ENCODE assay signal across 17 cellular contexts in genomic region chr5:149011084-149011483, GRCh38. TPM values are rescaled to one million over a fixed set of nuclear protein-coding genes. Genes with fewer than 3 reads are reported as not detected.
DNase-seq lines count a peak whose midpoint lies in the region; ATAC-seq, FAIRE-seq and TF ChIP-seq lines count a peak whose summit lies in the region.
"Had no signal": no experiment of that assay in that cellular context is flagged by ENCODE, and none has a peak within 500 bp of the region (broad histone marks: within the 10 kb centered on the region; RNA-seq: fewer than 3 reads in every experiment).

No MANE protein-coding gene starts in this region.

- H4K8ac ChIP-seq in mesenchymal stem cell (ENCODE audit: low read length), result peak overlapping the region; percentile 5

- no peak for TF ChIP-seq CTCF in heart right ventricle (IDR thresholded peaks at IDR 0.05)

- no peak overlapping the region for H3K27ac Mint-ChIP-seq in stimulated activated naive CD8-positive, alpha-beta T cell treated with anti-CD3 and anti-CD28 coated beads, Interleukin-15, amount 100 ng/mL, for 72 hours
- H3K27ac Mint-ChIP-seq: activated naive CD8-positive, alpha-beta T cell treated with anti-CD3 and anti-CD28 coated beads, Interleukin-2, amount 10 ng/mL, durations not matched to agents 7 days and 5 days had no signal

- H3K9me3 ChIP-seq in MG63 (no peaks in the 10 kb centered on the region), mesenchymal stem cell (ENCODE audit: control insufficient read depth, low read length) (no peaks in the 10 kb centered on the region), heart right ventricle (no peaks in the 10 kb centered on the region)
- H3K9me3 ChIP-seq: SJSA1, testis had no signal

- H3K4me3 Mint-ChIP-seq in stimulated activated naive CD8-positive, alpha-beta T cell treated with anti-CD3 and anti-CD28 coated beads, Interleukin-15, amount 100 ng/mL, for 72 hours, result no peak overlapping the region
- H3K4me3 Mint-ChIP-seq: activated naive CD8-positive, alpha-beta T cell treated with anti-CD3 and anti-CD28 coated beads, Interleukin-2, amount 10 ng/mL, durations not matched to agents 7 days and 5 days; activated T-cell treated with anti-CD3 and anti-CD28 coated beads, Interleukin-2, amount 50 U/mL, for 4 hours had no signal

- H2AFZ ChIP-seq in mesenchymal stem cell (ENCODE audit: low read depth, low read length), result no peak overlapping the region

- H4K91ac ChIP-seq in mesenchymal stem cell (ENCODE audit: low read length), result peak overlapping the region; percentile 32

- H3K9ac ChIP-seq in mesenchymal stem cell (ENCODE audit: low read length), result no peak overlapping the region

- H3K4me2 ChIP-seq in mesenchymal stem cell (ENCODE audit: low read length, poor library complexity, severe bottlenecking), result no peak overlapping the region

- intact Hi-C loops in heart right ventricle (cut with DNase I) (no loop called here), Right ventricle myocardium superior (cut with DNase I) (no loop called here)

- H2AK5ac ChIP-seq in mesenchymal stem cell (ENCODE audit: low read length, severe bottlenecking), result no peak overlapping the region

- peak overlapping the region in 1 of 2 experiments; percentile 59 for H2BK12ac ChIP-seq in mesenchymal stem cell (ENCODE audit: low read length in 2 of 2)

- H3K18ac ChIP-seq in mesenchymal stem cell (ENCODE audit: low read depth in 1 of 2, low read length in 2 of 2), result peak overlapping the region; percentile 0 to 45

- H3K14ac ChIP-seq in mesenchymal stem cell (ENCODE audit: low read length in 2 of 2), result no peak overlapping the region

- H3K27me3 ChIP-seq in MG63, result no peaks in the 10 kb centered on the region
- peaks cover 0 to 36% of the 10 kb centered on the region in 2 experiments for H3K27me3 ChIP-seq in mesenchymal stem cell (ENCODE audit: control insufficient read depth in 1 of 2, insufficient read depth in 1 of 2, low read length in 2 of 2)
- no peaks in the 10 kb centered on the region for H3K27me3 ChIP-seq in heart right ventricle
- H3K27me3 ChIP-seq: SJSA1, testis had no signal

- no peak overlapping the region for H3K27ac ChIP-seq in mesenchymal stem cell (ENCODE audit: low read length, poor library complexity, severe bottlenecking)
- no peak overlapping the region for H3K27ac ChIP-seq in heart right ventricle
- H3K27ac ChIP-seq: SJSA1, testis had no signal

- no peak overlapping the region for H3K4me3 ChIP-seq in MG63
- no peak overlapping the region for H3K4me3 ChIP-seq in mesenchymal stem cell (ENCODE audit: insufficient read depth in 1 of 2, low read depth in 1 of 2, low read length in 2 of 2)
- H3K4me3 ChIP-seq in heart right ventricle, result no peak overlapping the region
- H3K4me3 ChIP-seq: SJSA1, testis had no signal

- H3K4ac ChIP-seq in mesenchymal stem cell (ENCODE audit: low read depth in 1 of 2, low read length in 2 of 2), result peak overlapping the region in 1 of 2 experiments; percentile 9

- ATAC-seq in heart right ventricle (no peak), Right ventricle myocardium superior (ENCODE audit: poor library complexity) (no peak)
- ATAC-seq in stimulated activated naive CD8-positive, alpha-beta T cell treated with anti-CD3 and anti-CD28 coated beads, Interleukin-15, amount 100 ng/mL, for 72 hours, result no peak
- ATAC-seq: activated T-cell treated with anti-CD3 and anti-CD28 coated beads, Interleukin-2, amount 50 U/mL, for 4 hours had no signal

- H3K23ac ChIP-seq in mesenchymal stem cell (ENCODE audit: low read length in 2 of 2), result no peak overlapping the region

- H3K27me3 Mint-ChIP-seq in stimulated activated naive CD8-positive, alpha-beta T cell treated with anti-CD3 and anti-CD28 coated beads, Interleukin-15, amount 100 ng/mL, for 72 hours, result peaks cover 7% of the 10 kb centered on the region

- no peaks in the 10 kb centered on the region for H3K9me3 Mint-ChIP-seq in stimulated activated naive CD8-positive, alpha-beta T cell treated with anti-CD3 and anti-CD28 coated beads, Interleukin-15, amount 100 ng/mL, for 72 hours
- H3K9me3 Mint-ChIP-seq: activated naive CD8-positive, alpha-beta T cell treated with anti-CD3 and anti-CD28 coated beads, Interleukin-2, amount 10 ng/mL, durations not matched to agents 7 days and 5 days; activated T-cell treated with anti-CD3 and anti-CD28 coated beads, Interleukin-2, amount 50 U/mL, for 4 hours had no signal

- no peak for FAIRE-seq in frontal cortex (lab: Jason Lieb, UNC)
- FAIRE-seq: kidney, TTC549 had no signal

- no peak overlapping the region for H2BK5ac ChIP-seq in mesenchymal stem cell (ENCODE audit: low read depth, low read length, poor library complexity, severe bottlenecking)

- DNase-seq in Ammon's horn (ENCODE audit: low spot score), result peak; percentile 61
- DNase-seq in MG63, result peak; percentile 35
- peak; percentile 26 for DNase-seq in dedifferentiated amniotic fluid mesenchymal stem cell (ENCODE audit: extremely low spot score)
- DNase-seq in mesenchymal stem cell, result peak; percentile 26
- DNase-seq in heart right ventricle, result no peak
- no peak for DNase-seq in stimulated activated naive CD8-positive, alpha-beta T cell treated with anti-CD3 and anti-CD28 coated beads, Interleukin-15, amount 100 ng/mL, for 72 hours
- no peak for DNase-seq in frontal cortex (ENCODE audit: low spot score in 2 of 2)
- DNase-seq in Right ventricle myocardium superior, result no peak
- DNase-seq: activated naive CD8-positive, alpha-beta T cell treated with anti-CD3 and anti-CD28 coated beads, Interleukin-2, amount 10 ng/mL, durations not matched to agents 7 days and 5 days; activated T-cell treated with anti-CD3 and anti-CD28 coated beads, Interleukin-2, amount 50 U/mL, for 4 hours; COR-L47; kidney; NCI-H2171; NK-92 treated with Interleukin-12 subunit alpha and Interleukin-12 subunit beta, amount 100 ng/mL, for 24 hours; testis had no signal

- peaks cover 8% of the 10 kb centered on the region for H3K4me1 ChIP-seq in mesenchymal stem cell (ENCODE audit: control insufficient read depth, insufficient read depth, low read depth, low read length)
- peaks cover 0 to 5% (median 0%) of the 10 kb centered on the region in 9 donors for H3K4me1 ChIP-seq in heart right ventricle
- H3K4me1 ChIP-seq: testis had no signal

- WGBS in mesenchymal stem cell, result 80% methylated on average over 2 of the region's 3 CpGs
- WGBS in heart right ventricle, 2 donors, result 86 to 92% methylated on average over 3 of the region's 3 CpGs

- no peaks in the 10 kb centered on the region for H3K4me1 Mint-ChIP-seq in stimulated activated naive CD8-positive, alpha-beta T cell treated with anti-CD3 and anti-CD28 coated beads, Interleukin-15, amount 100 ng/mL, for 72 hours
- H3K4me1 Mint-ChIP-seq: activated naive CD8-positive, alpha-beta T cell treated with anti-CD3 and anti-CD28 coated beads, Interleukin-2, amount 10 ng/mL, durations not matched to agents 7 days and 5 days had no signal

- no peaks in the 10 kb centered on the region for H3K79me1 ChIP-seq in mesenchymal stem cell (replicated peaks; ENCODE audit: low read length, poor library complexity, severe bottlenecking)

- H2BK15ac ChIP-seq in mesenchymal stem cell (ENCODE audit: low read depth, poor library complexity, severe bottlenecking), result no peak overlapping the region

- H3K36me3 ChIP-seq in MG63 (no peaks in the 10 kb centered on the region), mesenchymal stem cell (ENCODE audit: control insufficient read depth in 1 of 2, insufficient read depth in 2 of 2, low read depth in 1 of 2, low read length in 2 of 2) (no peaks in the 10 kb centered on the region), heart right ventricle (peaks cover 0 to 22% (median 0%) of the 10 kb centered on the region in 9 donors)

- no peak overlapping the region for H2BK120ac ChIP-seq in mesenchymal stem cell (ENCODE audit: low read depth, low read length)

RNA-seq across cellular contexts. Expression of gene SH3TC2, which starts 51.8 kb away (rescaled TPM):
- 2.9 and 8.8 TPM in 2 replicates for total RNA-seq in MG63 (2014; rRNA removed; shearing (Covaris generic); ENCODE audit: low replicate concordance)
- polyA plus RNA-seq in mesenchymal stem cell (2013, experiment 1 of 2), result 1.4 TPM
- 0.86 TPM for polyA plus RNA-seq in mesenchymal stem cell (2013, experiment 2 of 2)
- total RNA-seq in heart right ventricle (10 to 100 TPM in 2 of 10 donors, 1 to 10 TPM in 7, under 1 TPM in 1; 0.97 to 13.1 (median 7.4) TPM), frontal cortex (0.41 TPM), Right ventricle myocardium superior (16.7 TPM)
- polyA plus RNA-seq in heart right ventricle, result 1 to 10 TPM in 1 of 2 donors, under 1 TPM in 1; 0.91 to 2.9 TPM
- total RNA-seq: activated naive CD8-positive, alpha-beta T cell treated with anti-CD3 and anti-CD28 coated beads, Interleukin-2, amount 10 ng/mL, durations not matched to agents 7 days and 5 days; activated T-cell treated with anti-CD3 and anti-CD28 coated beads, Interleukin-2, amount 50 U/mL, for 4 hours had no signal

Comparison
In these comparisons a context has a peak if more than half of its experiments do, and no peak if none do; other contexts are left out.
1. DNase-seq: peak in Ammon's horn (single experiment), MG63 (single experiment), dedifferentiated amniotic fluid mesenchymal stem cell (single experiment) and mesenchymal stem cell (single experiment); none in heart right ventricle (0 of 2), stimulated activated naive CD8-positive, alpha-beta T cell treated with anti-CD3 and anti-CD28 coated beads, Interleukin-15, amount 100 ng/mL, for 72 hours (0 of 2), frontal cortex (0 of 2) and Right ventricle myocardium superior (single experiment).